Comparison of ENCODE assay signal across 1 cellular context in the genomic region with DNA sequence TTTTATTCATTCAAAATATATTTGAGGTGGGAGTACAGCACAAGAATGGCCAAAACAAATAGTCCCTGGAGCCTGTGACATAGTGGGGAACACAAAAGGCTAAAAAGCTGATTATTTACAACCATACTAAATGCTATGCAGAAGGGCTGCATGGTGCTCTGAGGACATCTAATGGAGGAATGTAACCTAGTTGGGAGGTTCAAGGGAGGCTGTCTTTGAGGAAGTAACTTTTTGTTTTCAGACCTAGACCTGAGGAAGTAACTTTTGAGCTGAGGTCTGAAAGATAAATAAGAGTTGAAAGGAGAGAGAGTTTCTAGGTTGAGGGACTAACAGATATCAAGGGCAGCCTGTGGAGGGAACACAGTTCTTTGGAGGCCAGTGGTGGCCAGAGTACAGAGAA.
TF ChIP-seq lines count a peak whose summit lies in the region.

No MANE protein-coding gene starts in this region.

TF ChIP-seq in K562, 482 proteins besides CTCF, POLR2A, EP300 and RAD21 (continued from another document and continues in another):
- TF ChIP-seq, protein P1, sequence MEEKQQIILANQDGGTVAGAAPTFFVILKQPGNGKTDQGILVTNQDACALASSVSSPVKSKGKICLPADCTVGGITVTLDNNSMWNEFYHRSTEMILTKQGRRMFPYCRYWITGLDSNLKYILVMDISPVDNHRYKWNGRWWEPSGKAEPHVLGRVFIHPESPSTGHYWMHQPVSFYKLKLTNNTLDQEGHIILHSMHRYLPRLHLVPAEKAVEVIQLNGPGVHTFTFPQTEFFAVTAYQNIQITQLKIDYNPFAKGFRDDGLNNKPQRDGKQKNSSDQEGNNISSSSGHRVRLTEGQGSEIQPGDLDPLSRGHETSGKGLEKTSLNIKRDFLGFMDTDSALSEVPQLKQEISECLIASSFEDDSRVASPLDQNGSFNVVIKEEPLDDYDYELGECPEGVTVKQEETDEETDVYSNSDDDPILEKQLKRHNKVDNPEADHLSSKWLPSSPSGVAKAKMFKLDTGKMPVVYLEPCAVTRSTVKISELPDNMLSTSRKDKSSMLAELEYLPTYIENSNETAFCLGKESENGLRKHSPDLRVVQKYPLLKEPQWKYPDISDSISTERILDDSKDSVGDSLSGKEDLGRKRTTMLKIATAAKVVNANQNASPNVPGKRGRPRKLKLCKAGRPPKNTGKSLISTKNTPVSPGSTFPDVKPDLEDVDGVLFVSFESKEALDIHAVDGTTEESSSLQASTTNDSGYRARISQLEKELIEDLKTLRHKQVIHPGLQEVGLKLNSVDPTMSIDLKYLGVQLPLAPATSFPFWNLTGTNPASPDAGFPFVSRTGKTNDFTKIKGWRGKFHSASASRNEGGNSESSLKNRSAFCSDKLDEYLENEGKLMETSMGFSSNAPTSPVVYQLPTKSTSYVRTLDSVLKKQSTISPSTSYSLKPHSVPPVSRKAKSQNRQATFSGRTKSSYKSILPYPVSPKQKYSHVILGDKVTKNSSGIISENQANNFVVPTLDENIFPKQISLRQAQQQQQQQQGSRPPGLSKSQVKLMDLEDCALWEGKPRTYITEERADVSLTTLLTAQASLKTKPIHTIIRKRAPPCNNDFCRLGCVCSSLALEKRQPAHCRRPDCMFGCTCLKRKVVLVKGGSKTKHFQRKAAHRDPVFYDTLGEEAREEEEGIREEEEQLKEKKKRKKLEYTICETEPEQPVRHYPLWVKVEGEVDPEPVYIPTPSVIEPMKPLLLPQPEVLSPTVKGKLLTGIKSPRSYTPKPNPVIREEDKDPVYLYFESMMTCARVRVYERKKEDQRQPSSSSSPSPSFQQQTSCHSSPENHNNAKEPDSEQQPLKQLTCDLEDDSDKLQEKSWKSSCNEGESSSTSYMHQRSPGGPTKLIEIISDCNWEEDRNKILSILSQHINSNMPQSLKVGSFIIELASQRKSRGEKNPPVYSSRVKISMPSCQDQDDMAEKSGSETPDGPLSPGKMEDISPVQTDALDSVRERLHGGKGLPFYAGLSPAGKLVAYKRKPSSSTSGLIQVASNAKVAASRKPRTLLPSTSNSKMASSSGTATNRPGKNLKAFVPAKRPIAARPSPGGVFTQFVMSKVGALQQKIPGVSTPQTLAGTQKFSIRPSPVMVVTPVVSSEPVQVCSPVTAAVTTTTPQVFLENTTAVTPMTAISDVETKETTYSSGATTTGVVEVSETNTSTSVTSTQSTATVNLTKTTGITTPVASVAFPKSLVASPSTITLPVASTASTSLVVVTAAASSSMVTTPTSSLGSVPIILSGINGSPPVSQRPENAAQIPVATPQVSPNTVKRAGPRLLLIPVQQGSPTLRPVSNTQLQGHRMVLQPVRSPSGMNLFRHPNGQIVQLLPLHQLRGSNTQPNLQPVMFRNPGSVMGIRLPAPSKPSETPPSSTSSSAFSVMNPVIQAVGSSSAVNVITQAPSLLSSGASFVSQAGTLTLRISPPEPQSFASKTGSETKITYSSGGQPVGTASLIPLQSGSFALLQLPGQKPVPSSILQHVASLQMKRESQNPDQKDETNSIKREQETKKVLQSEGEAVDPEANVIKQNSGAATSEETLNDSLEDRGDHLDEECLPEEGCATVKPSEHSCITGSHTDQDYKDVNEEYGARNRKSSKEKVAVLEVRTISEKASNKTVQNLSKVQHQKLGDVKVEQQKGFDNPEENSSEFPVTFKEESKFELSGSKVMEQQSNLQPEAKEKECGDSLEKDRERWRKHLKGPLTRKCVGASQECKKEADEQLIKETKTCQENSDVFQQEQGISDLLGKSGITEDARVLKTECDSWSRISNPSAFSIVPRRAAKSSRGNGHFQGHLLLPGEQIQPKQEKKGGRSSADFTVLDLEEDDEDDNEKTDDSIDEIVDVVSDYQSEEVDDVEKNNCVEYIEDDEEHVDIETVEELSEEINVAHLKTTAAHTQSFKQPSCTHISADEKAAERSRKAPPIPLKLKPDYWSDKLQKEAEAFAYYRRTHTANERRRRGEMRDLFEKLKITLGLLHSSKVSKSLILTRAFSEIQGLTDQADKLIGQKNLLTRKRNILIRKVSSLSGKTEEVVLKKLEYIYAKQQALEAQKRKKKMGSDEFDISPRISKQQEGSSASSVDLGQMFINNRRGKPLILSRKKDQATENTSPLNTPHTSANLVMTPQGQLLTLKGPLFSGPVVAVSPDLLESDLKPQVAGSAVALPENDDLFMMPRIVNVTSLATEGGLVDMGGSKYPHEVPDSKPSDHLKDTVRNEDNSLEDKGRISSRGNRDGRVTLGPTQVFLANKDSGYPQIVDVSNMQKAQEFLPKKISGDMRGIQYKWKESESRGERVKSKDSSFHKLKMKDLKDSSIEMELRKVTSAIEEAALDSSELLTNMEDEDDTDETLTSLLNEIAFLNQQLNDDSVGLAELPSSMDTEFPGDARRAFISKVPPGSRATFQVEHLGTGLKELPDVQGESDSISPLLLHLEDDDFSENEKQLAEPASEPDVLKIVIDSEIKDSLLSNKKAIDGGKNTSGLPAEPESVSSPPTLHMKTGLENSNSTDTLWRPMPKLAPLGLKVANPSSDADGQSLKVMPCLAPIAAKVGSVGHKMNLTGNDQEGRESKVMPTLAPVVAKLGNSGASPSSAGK (IDR thresholded peaks at IDR 0.05) = no peak
- TF ChIP-seq ZNF121 (CRISPR knock-in tag; conservative IDR thresholded peaks at IDR 0.05) = no peak
- TF ChIP-seq, protein P2, sequence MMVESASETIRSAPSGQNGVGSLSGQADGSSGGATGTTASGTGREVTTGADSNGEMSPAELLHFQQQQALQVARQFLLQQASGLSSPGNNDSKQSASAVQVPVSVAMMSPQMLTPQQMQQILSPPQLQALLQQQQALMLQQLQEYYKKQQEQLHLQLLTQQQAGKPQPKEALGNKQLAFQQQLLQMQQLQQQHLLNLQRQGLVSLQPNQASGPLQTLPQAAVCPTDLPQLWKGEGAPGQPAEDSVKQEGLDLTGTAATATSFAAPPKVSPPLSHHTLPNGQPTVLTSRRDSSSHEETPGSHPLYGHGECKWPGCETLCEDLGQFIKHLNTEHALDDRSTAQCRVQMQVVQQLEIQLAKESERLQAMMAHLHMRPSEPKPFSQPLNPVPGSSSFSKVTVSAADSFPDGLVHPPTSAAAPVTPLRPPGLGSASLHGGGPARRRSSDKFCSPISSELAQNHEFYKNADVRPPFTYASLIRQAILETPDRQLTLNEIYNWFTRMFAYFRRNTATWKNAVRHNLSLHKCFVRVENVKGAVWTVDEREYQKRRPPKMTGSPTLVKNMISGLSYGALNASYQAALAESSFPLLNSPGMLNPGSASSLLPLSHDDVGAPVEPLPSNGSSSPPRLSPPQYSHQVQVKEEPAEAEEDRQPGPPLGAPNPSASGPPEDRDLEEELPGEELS (CRISPR knock-in tag; IDR thresholded peaks at IDR 0.05; ENCODE audit: borderline replicate concordance) = no peak
- TF ChIP-seq, protein P3, sequence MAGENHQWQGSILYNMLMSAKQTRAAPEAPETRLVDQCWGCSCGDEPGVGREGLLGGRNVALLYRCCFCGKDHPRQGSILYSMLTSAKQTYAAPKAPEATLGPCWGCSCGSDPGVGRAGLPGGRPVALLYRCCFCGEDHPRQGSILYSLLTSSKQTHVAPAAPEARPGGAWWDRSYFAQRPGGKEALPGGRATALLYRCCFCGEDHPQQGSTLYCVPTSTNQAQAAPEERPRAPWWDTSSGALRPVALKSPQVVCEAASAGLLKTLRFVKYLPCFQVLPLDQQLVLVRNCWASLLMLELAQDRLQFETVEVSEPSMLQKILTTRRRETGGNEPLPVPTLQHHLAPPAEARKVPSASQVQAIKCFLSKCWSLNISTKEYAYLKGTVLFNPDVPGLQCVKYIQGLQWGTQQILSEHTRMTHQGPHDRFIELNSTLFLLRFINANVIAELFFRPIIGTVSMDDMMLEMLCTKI (IDR thresholded peaks at IDR 0.05; ENCODE audit: partially characterized antibody) = no peak
- TF ChIP-seq ZNF3 (CRISPR knock-in tag; IDR thresholded peaks at IDR 0.05) = no peak
- no peak for TF ChIP-seq MAFG (tag; conservative IDR thresholded peaks at IDR 0.05)
- TF ChIP-seq, protein P4, sequence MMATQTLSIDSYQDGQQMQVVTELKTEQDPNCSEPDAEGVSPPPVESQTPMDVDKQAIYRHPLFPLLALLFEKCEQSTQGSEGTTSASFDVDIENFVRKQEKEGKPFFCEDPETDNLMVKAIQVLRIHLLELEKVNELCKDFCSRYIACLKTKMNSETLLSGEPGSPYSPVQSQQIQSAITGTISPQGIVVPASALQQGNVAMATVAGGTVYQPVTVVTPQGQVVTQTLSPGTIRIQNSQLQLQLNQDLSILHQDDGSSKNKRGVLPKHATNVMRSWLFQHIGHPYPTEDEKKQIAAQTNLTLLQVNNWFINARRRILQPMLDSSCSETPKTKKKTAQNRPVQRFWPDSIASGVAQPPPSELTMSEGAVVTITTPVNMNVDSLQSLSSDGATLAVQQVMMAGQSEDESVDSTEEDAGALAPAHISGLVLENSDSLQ (IDR thresholded peaks at IDR 0.05) = no peak
- TF ChIP-seq RB1 (IDR thresholded peaks at IDR 0.05; ENCODE audit: low read depth) = peak; percentile 59
- no peak for TF ChIP-seq ZNF551 (CRISPR knock-in tag; IDR thresholded peaks at IDR 0.05)
- TF ChIP-seq SMAD4 (CRISPR knock-in tag; conservative IDR thresholded peaks at IDR 0.05) = 0 out of 2 replicates have a peak, but pooled peaks have one; percentile 36
- TF ChIP-seq, protein P5, sequence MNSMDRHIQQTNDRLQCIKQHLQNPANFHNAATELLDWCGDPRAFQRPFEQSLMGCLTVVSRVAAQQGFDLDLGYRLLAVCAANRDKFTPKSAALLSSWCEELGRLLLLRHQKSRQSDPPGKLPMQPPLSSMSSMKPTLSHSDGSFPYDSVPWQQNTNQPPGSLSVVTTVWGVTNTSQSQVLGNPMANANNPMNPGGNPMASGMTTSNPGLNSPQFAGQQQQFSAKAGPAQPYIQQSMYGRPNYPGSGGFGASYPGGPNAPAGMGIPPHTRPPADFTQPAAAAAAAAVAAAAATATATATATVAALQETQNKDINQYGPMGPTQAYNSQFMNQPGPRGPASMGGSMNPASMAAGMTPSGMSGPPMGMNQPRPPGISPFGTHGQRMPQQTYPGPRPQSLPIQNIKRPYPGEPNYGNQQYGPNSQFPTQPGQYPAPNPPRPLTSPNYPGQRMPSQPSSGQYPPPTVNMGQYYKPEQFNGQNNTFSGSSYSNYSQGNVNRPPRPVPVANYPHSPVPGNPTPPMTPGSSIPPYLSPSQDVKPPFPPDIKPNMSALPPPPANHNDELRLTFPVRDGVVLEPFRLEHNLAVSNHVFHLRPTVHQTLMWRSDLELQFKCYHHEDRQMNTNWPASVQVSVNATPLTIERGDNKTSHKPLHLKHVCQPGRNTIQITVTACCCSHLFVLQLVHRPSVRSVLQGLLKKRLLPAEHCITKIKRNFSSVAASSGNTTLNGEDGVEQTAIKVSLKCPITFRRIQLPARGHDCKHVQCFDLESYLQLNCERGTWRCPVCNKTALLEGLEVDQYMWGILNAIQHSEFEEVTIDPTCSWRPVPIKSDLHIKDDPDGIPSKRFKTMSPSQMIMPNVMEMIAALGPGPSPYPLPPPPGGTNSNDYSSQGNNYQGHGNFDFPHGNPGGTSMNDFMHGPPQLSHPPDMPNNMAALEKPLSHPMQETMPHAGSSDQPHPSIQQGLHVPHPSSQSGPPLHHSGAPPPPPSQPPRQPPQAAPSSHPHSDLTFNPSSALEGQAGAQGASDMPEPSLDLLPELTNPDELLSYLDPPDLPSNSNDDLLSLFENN (IDR thresholded peaks at IDR 0.05; ENCODE audit: low read depth in 2 of 2, low read length in 2 of 2) = no peak
- no peak for TF ChIP-seq CEBPG (CRISPR knock-in tag; IDR thresholded peaks at IDR 0.05)
- TF ChIP-seq CEBPG (tag; conservative IDR thresholded peaks at IDR 0.05 in 1 of 2, IDR thresholded peaks at IDR 0.05 in 1 of 2) = no peak
- TF ChIP-seq, protein P6, sequence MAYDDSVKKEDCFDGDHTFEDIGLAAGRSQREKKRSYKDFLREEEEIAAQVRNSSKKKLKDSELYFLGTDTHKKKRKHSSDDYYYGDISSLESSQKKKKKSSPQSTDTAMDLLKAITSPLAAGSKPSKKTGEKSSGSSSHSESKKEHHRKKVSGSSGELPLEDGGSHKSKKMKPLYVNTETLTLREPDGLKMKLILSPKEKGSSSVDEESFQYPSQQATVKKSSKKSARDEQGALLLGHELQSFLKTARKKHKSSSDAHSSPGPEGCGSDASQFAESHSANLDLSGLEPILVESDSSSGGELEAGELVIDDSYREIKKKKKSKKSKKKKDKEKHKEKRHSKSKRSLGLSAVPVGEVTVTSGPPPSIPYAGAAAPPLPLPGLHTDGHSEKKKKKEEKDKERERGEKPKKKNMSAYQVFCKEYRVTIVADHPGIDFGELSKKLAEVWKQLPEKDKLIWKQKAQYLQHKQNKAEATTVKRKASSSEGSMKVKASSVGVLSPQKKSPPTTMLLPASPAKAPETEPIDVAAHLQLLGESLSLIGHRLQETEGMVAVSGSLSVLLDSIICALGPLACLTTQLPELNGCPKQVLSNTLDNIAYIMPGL (CRISPR knock-in tag; IDR thresholded peaks at IDR 0.05) = no peak
- TF ChIP-seq NFXL1 (CRISPR knock-in tag; IDR thresholded peaks at IDR 0.05) = no peak
- TF ChIP-seq SP2 (IDR thresholded peaks at IDR 0.05; ENCODE audit: extremely low read depth, low read depth, low read length, poor library complexity, severe bottlenecking) = no peak
- TF ChIP-seq, protein P7, sequence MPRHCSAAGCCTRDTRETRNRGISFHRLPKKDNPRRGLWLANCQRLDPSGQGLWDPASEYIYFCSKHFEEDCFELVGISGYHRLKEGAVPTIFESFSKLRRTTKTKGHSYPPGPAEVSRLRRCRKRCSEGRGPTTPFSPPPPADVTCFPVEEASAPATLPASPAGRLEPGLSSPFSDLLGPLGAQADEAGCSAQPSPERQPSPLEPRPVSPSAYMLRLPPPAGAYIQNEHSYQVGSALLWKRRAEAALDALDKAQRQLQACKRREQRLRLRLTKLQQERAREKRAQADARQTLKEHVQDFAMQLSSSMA (CRISPR knock-in tag; IDR thresholded peaks at IDR 0.05) = no peak
- TF ChIP-seq BDP1 (IDR thresholded peaks at IDR 0.05; ENCODE audit: insufficient read depth, insufficient read length) = no peak
- peak; percentile 18 to 35; a peak in 1 of 4 replicates for TF ChIP-seq TEAD1 (CRISPR knock-in tag; IDR thresholded peaks at IDR 0.05)
- no peak for TF ChIP-seq THRAP3 (IDR thresholded peaks at IDR 0.05; ENCODE audit: borderline replicate concordance)
- no peak for TF ChIP-seq TBL1XR1 (IDR thresholded peaks at IDR 0.05; ENCODE audit: low read length in 2 of 2)
- TF ChIP-seq, protein P8, sequence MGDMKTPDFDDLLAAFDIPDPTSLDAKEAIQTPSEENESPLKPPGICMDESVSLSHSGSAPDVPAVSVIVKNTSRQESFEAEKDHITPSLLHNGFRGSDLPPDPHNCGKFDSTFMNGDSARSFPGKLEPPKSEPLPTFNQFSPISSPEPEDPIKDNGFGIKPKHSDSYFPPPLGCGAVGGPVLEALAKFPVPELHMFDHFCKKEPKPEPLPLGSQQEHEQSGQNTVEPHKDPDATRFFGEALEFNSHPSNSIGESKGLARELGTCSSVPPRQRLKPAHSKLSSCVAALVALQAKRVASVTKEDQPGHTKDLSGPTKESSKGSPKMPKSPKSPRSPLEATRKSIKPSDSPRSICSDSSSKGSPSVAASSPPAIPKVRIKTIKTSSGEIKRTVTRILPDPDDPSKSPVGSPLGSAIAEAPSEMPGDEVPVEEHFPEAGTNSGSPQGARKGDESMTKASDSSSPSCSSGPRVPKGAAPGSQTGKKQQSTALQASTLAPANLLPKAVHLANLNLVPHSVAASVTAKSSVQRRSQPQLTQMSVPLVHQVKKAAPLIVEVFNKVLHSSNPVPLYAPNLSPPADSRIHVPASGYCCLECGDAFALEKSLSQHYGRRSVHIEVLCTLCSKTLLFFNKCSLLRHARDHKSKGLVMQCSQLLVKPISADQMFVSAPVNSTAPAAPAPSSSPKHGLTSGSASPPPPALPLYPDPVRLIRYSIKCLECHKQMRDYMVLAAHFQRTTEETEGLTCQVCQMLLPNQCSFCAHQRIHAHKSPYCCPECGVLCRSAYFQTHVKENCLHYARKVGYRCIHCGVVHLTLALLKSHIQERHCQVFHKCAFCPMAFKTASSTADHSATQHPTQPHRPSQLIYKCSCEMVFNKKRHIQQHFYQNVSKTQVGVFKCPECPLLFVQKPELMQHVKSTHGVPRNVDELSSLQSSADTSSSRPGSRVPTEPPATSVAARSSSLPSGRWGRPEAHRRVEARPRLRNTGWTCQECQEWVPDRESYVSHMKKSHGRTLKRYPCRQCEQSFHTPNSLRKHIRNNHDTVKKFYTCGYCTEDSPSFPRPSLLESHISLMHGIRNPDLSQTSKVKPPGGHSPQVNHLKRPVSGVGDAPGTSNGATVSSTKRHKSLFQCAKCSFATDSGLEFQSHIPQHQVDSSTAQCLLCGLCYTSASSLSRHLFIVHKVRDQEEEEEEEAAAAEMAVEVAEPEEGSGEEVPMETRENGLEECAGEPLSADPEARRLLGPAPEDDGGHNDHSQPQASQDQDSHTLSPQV (IDR thresholded peaks at IDR 0.05) = peak; percentile 52
- TF ChIP-seq ZNF764 (CRISPR knock-in tag; IDR thresholded peaks at IDR 0.05; ENCODE audit: low read depth) = no peak
